Comparison of ENCODE assay signal across 9 cellular contexts in the genomic region with DNA sequence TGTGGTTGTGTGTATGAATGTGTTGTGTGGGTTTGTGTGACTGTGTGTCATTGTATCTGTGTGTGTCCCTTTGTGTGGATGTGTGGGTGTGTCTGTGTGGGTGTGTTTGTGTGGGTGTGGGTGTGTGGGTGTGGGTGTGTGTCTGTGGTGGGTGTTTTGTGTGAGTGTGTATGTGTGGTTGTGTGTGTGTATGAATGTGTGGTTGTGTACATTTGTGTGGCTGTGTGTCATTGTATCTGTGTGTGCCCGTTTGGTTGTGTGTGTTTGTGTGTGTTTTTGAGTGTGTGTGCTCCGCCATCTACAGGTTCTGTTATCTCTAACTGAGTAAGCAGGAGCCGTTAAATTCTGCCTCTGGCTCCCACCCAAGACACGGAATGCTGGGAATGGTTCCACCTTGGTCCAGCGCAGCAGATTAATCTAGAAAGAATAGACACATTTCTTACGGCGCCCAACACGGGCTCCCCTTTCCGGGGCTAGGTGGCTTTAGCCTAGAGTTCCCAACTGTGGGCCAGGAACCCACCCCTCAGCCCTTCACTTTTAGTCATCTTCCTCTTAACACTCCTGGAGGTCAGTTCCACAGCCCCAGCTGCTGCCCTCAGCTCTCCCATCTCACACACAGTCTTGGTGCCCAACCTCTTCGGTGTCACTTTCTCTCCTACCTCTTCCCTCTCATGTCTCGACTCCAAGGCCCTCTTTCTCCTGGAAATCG.
DNase-seq lines count a peak whose midpoint lies in the region; ATAC-seq, FAIRE-seq and TF ChIP-seq lines count a peak whose summit lies in the region.
"Had no signal": no experiment of that assay in that cellular context is flagged by ENCODE, and none has a peak within 500 bp of the region (broad histone marks: within the 10 kb centered on the region; RNA-seq: fewer than 3 reads in every experiment).

No MANE protein-coding gene starts in this region.

- no peak overlapping the region for H2AFZ ChIP-seq in astrocyte (ENCODE audit: low read depth, low read length)

- no peaks in the 10 kb centered on the region for H3K36me3 ChIP-seq in right atrium auricular region
- H3K36me3 ChIP-seq in astrocyte (ENCODE audit: insufficient read depth, low read length), result no peaks in the 10 kb centered on the region
- H3K36me3 ChIP-seq in brain microvascular endothelial cell (replicated peaks), result no peaks in the 10 kb centered on the region

- no peak overlapping the region for H3K4me3 Mint-ChIP-seq in astrocyte (ENCODE audit: unreplicated experiment)

- H4K20me1 ChIP-seq in astrocyte (ENCODE audit: insufficient read depth, low read length), result no peaks in the 10 kb centered on the region

- H3K9me3 Mint-ChIP-seq in astrocyte (ENCODE audit: unreplicated experiment), result peaks cover 9% of the 10 kb centered on the region

- TF ChIP-seq CTCF in right atrium auricular region (IDR thresholded peaks at IDR 0.05), result no peak
- no peak for TF ChIP-seq CTCF in astrocyte (IDR thresholded peaks at IDR 0.05; ENCODE audit: insufficient read depth, low read depth, low read length)
- TF ChIP-seq CTCF in brain microvascular endothelial cell (IDR thresholded peaks at IDR 0.05; ENCODE audit: low read depth, low read length, missing control alignments), result no peak

- H3K9me3 ChIP-seq in right atrium auricular region (no peaks in the 10 kb centered on the region), astrocyte (ENCODE audit: insufficient read depth, low read depth, low read length) (no peaks in the 10 kb centered on the region)

- H3K79me2 ChIP-seq in astrocyte (ENCODE audit: insufficient read depth, low read length), result no peaks in the 10 kb centered on the region

- H3K4me1 Mint-ChIP-seq in astrocyte (ENCODE audit: low read depth, unreplicated experiment), result peaks cover 13% of the 10 kb centered on the region

- in situ Hi-C loops in brain microvascular endothelial cell (cut with HindIII; ENCODE audit: low pct_ligation_motif_present, low sequenced_read_pairs), result no loop called here

- intact Hi-C loops in Right ventricle myocardium inferior (cut with DNase I), result no loop called here

- no peak overlapping the region for H3K27ac ChIP-seq in right atrium auricular region
- no peak overlapping the region for H3K27ac ChIP-seq in astrocyte (ENCODE audit: low read depth, low read length)
- no peak overlapping the region for H3K27ac ChIP-seq in brain microvascular endothelial cell

- ATAC-seq in Right ventricle myocardium inferior, result peak; percentile 71

- H3K4me2 ChIP-seq in astrocyte (ENCODE audit: low read length), result peak overlapping the region; percentile 34

- DNase-seq in Right ventricle myocardium inferior (ENCODE audit: missing footprints) (no peak), right atrium auricular region (ENCODE audit: low spot score) (no peak), astrocyte (ENCODE audit: low read depth) (peak; percentile 83), left kidney (ENCODE audit: low read depth, low spot score) (peak; percentile 54), brain microvascular endothelial cell (no peak), GM03348 (ENCODE audit: low spot score) (no peak), SKM-1 treated with dmso at 0.1 percent for 144 hours (lab: John Stamatoyannopoulos, UW; ENCODE audit: unreplicated experiment) (no peak), epidermal melanocyte (ENCODE audit: insufficient read length, low spot score) (no peak)
- DNase-seq: activated CD4-positive, alpha-beta T cell treated with anti-CD3 and anti-CD28 coated beads for 4 hours had no signal

- H3K4me3 ChIP-seq in right atrium auricular region (no peak overlapping the region), astrocyte (ENCODE audit: insufficient read depth, low read depth, low read length) (no peak overlapping the region), brain microvascular endothelial cell (ENCODE audit: low read depth, low read length) (no peak overlapping the region)

- H3K27me3 ChIP-seq in right atrium auricular region, result no peaks in the 10 kb centered on the region
- H3K27me3 ChIP-seq in astrocyte (ENCODE audit: insufficient read depth, low read length), result no peaks in the 10 kb centered on the region
- H3K27me3 ChIP-seq in brain microvascular endothelial cell (replicated peaks), result no peaks in the 10 kb centered on the region

- FAIRE-seq in astrocyte (lab: Jason Lieb, UNC), result no peak

- H3K36me3 Mint-ChIP-seq in astrocyte (ENCODE audit: low read depth, unreplicated experiment), result no peaks in the 10 kb centered on the region

- no peak overlapping the region for H3K9ac ChIP-seq in astrocyte (ENCODE audit: low read length)

- H3K27ac Mint-ChIP-seq in astrocyte (ENCODE audit: unreplicated experiment), result no peak overlapping the region

- H3K27me3 Mint-ChIP-seq in astrocyte (ENCODE audit: low read depth, unreplicated experiment), result peaks cover 14% of the 10 kb centered on the region

- H3K4me1 ChIP-seq in right atrium auricular region (no peaks in the 10 kb centered on the region), astrocyte (ENCODE audit: insufficient read depth, low read length) (no peaks in the 10 kb centered on the region)

Comparison
In these comparisons a context has a peak if more than half of its experiments do, and no peak if none do; other contexts are left out.
1. DNase-seq: peak in astrocyte (single experiment) and left kidney (single experiment); none in Right ventricle myocardium inferior (single experiment), right atrium auricular region (single experiment), brain microvascular endothelial cell (single experiment), GM03348 (single experiment), SKM-1 treated with dmso at 0.1 percent for 144 hours (single experiment) and epidermal melanocyte (single experiment).